ENCODE assay signal across 9 cellular contexts in genomic region chr19:3751236-3751635, GRCh38. TPM values are rescaled to one million over a fixed set of nuclear protein-coding genes. Genes with fewer than 3 reads are reported as not detected.
"Had no signal": no experiment of that assay in that cellular context is flagged by ENCODE, and none has a peak within 500 bp of the region (broad histone marks: within the 10 kb centered on the region; RNA-seq: fewer than 3 reads in every experiment).

No MANE protein-coding gene starts in this region.

- H3K4me3 ChIP-seq: GM12878 had no signal

- DNase-seq: GDM1, GF-D8 had no signal

- FAIRE-seq: G401.6, GM12878, GM12891, GM12892, GM18507, GM19239 had no signal

- ATAC-seq: GM12878 had no signal

RNA-seq across cellular contexts. Expression of gene RAX2, which starts 20.8 kb away (rescaled TPM):
- total RNA-seq: G401, GM12878 had no signal
- polyA plus RNA-seq: GM12878 had no signal
